In genomic region chr1:1283821-1284220, GRCh38 we compare ENCODE assay signal across 9 cellular contexts. TPM values are rescaled to one million over a fixed set of nuclear protein-coding genes. Genes with fewer than 3 reads are reported as not detected.
A peak's percentile ranks its signal among the peaks of the same experiment; 100 is the strongest.
DNase-seq lines count a peak whose midpoint lies in the region; ATAC-seq and TF ChIP-seq lines count a peak whose summit lies in the region.
"Had no signal": no experiment of that assay in that cellular context is flagged by ENCODE, and none has a peak within 500 bp of the region (broad histone marks: within the 10 kb centered on the region; RNA-seq: fewer than 3 reads in every experiment).

No MANE protein-coding gene starts in this region.

- H3K4me1 ChIP-seq in foreskin keratinocyte: peaks cover 3% of the 10 kb centered on the region

- no peaks in the 10 kb centered on the region for H3K4me1 Mint-ChIP-seq in activated T-helper 1 cell treated with anti-CD3 and anti-CD28 coated beads, Interleukin-12 subunit alpha, Interleukin-12 subunit beta, Interleukin-2, Interleukin-4 antibody, amounts not matched to agents 30 ng/mL and 10 ng/mL and 1 ng/mL, durations not matched to agents 14 hours and 24 hours and 36 hours (ENCODE audit: low read depth)

- H3K27ac Mint-ChIP-seq in activated T-helper 1 cell treated with anti-CD3 and anti-CD28 coated beads, Interleukin-12 subunit alpha, Interleukin-12 subunit beta, Interleukin-2, Interleukin-4 antibody, amounts not matched to agents 30 ng/mL and 10 ng/mL and 1 ng/mL, durations not matched to agents 14 hours and 24 hours and 36 hours: no peak overlapping the region

- no peaks in the 10 kb centered on the region for H3K27me3 Mint-ChIP-seq in activated T-helper 1 cell treated with anti-CD3 and anti-CD28 coated beads, Interleukin-12 subunit alpha, Interleukin-12 subunit beta, Interleukin-2, Interleukin-4 antibody, amounts not matched to agents 30 ng/mL and 10 ng/mL and 1 ng/mL, durations not matched to agents 14 hours and 24 hours and 36 hours (ENCODE audit: insufficient read depth)

- H3K36me3 Mint-ChIP-seq in activated T-helper 1 cell treated with anti-CD3 and anti-CD28 coated beads, Interleukin-12 subunit alpha, Interleukin-12 subunit beta, Interleukin-2, Interleukin-4 antibody, amounts not matched to agents 30 ng/mL and 10 ng/mL and 1 ng/mL, durations not matched to agents 14 hours and 24 hours and 36 hours (ENCODE audit: low read depth): no peaks in the 10 kb centered on the region

- H3K27me3 ChIP-seq in foreskin keratinocyte: no peaks in the 10 kb centered on the region

- ATAC-seq in foreskin keratinocyte: peak; percentile 22
- ATAC-seq in GM21381 (IDR thresholded peaks at IDR 0.05; ENCODE audit: unreplicated experiment): no peak
- no peak for ATAC-seq in HG03565 (IDR thresholded peaks at IDR 0.05; ENCODE audit: unreplicated experiment)
- ATAC-seq: left colon had no signal

- H3K4me3 Mint-ChIP-seq in activated T-helper 1 cell treated with anti-CD3 and anti-CD28 coated beads, Interleukin-12 subunit alpha, Interleukin-12 subunit beta, Interleukin-2, Interleukin-4 antibody, amounts not matched to agents 30 ng/mL and 10 ng/mL and 1 ng/mL, durations not matched to agents 14 hours and 24 hours and 36 hours: no peak overlapping the region

- H3K27ac ChIP-seq in foreskin keratinocyte: no peak overlapping the region

- peak; percentile 68 for DNase-seq in Daoy (ENCODE audit: low read depth)
- DNase-seq in HuH-7 (ENCODE audit: low spot score): peak; percentile 75
- no peak for DNase-seq in foreskin keratinocyte
- no peak for DNase-seq in activated T-helper 1 cell treated with anti-CD3 and anti-CD28 coated beads, Interleukin-12 subunit alpha, Interleukin-12 subunit beta, Interleukin-2, Interleukin-4 antibody, amounts not matched to agents 30 ng/mL and 10 ng/mL and 1 ng/mL, durations not matched to agents 14 hours and 24 hours and 36 hours (ENCODE audit: low spot score)
- DNase-seq: DMS79 treated with DMSO at 0.1 percent for 48 hours, Kasumi-1 had no signal

- TF ChIP-seq CTCF in foreskin keratinocyte (conservative IDR thresholded peaks at IDR 0.05): peak; percentile 17

- intact Hi-C loops in activated T-helper 1 cell treated with anti-CD3 and anti-CD28 coated beads, Interleukin-12 subunit alpha, Interleukin-12 subunit beta, Interleukin-2, Interleukin-4 antibody, amounts not matched to agents 30 ng/mL and 10 ng/mL and 1 ng/mL, durations not matched to agents 14 hours and 24 hours and 36 hours (cut with micrococcal nuclease): no loop called here

- no peaks in the 10 kb centered on the region for H3K9me3 Mint-ChIP-seq in activated T-helper 1 cell treated with anti-CD3 and anti-CD28 coated beads, Interleukin-12 subunit alpha, Interleukin-12 subunit beta, Interleukin-2, Interleukin-4 antibody, amounts not matched to agents 30 ng/mL and 10 ng/mL and 1 ng/mL, durations not matched to agents 14 hours and 24 hours and 36 hours

RNA-seq across cellular contexts. Expression of gene SCNN1D, which starts 3.6 kb away (rescaled TPM):
- total RNA-seq in Daoy (2014; rRNA removed; shearing (Covaris generic)): 0.71 and 0.86 TPM in 2 replicates
- 0.25 and 0.41 TPM in 2 replicates for total RNA-seq in foreskin keratinocyte
- 0.39 and 0.47 TPM in 2 replicates for polyA plus RNA-seq in foreskin keratinocyte
- 2.5 TPM in 2 replicates for total RNA-seq in activated T-helper 1 cell treated with anti-CD3 and anti-CD28 coated beads, Interleukin-12 subunit alpha, Interleukin-12 subunit beta, Interleukin-2, Interleukin-4 antibody, amounts not matched to agents 30 ng/mL and 10 ng/mL and 1 ng/mL, durations not matched to agents 14 hours and 24 hours and 36 hours

RNA-seq across cellular contexts. Expression of gene UBE2J2, which starts 10.2 kb away (rescaled TPM):
- 82.1 and 87.3 TPM in 2 replicates for total RNA-seq in Daoy (2014; rRNA removed; shearing (Covaris generic))
- total RNA-seq in foreskin keratinocyte: 51.6 and 55.3 TPM in 2 replicates
- 73.2 and 78.7 TPM in 2 replicates for polyA plus RNA-seq in foreskin keratinocyte
- total RNA-seq in activated T-helper 1 cell treated with anti-CD3 and anti-CD28 coated beads, Interleukin-12 subunit alpha, Interleukin-12 subunit beta, Interleukin-2, Interleukin-4 antibody, amounts not matched to agents 30 ng/mL and 10 ng/mL and 1 ng/mL, durations not matched to agents 14 hours and 24 hours and 36 hours: 95.6 and 99.5 TPM in 2 replicates

RNA-seq across cellular contexts. Expression of gene ACAP3, which starts 23.9 kb away (rescaled TPM):
- 17.5 and 19.3 TPM in 2 replicates for total RNA-seq in Daoy (2014; rRNA removed; shearing (Covaris generic))
- total RNA-seq in foreskin keratinocyte: 26.7 and 33.0 TPM in 2 replicates
- 18.9 and 24.0 TPM in 2 replicates for polyA plus RNA-seq in foreskin keratinocyte
- total RNA-seq in activated T-helper 1 cell treated with anti-CD3 and anti-CD28 coated beads, Interleukin-12 subunit alpha, Interleukin-12 subunit beta, Interleukin-2, Interleukin-4 antibody, amounts not matched to agents 30 ng/mL and 10 ng/mL and 1 ng/mL, durations not matched to agents 14 hours and 24 hours and 36 hours: 47.7 and 55.1 TPM in 2 replicates

RNA-seq across cellular contexts. Expression of gene PUSL1, which starts 24.6 kb away (rescaled TPM):
- 18.8 and 39.8 TPM in 2 replicates for total RNA-seq in Daoy (2014; rRNA removed; shearing (Covaris generic))
- 39.7 and 40.1 TPM in 2 replicates for total RNA-seq in foreskin keratinocyte
- 48.3 and 54.5 TPM in 2 replicates for polyA plus RNA-seq in foreskin keratinocyte
- total RNA-seq in activated T-helper 1 cell treated with anti-CD3 and anti-CD28 coated beads, Interleukin-12 subunit alpha, Interleukin-12 subunit beta, Interleukin-2, Interleukin-4 antibody, amounts not matched to agents 30 ng/mL and 10 ng/mL and 1 ng/mL, durations not matched to agents 14 hours and 24 hours and 36 hours: 34.6 and 36.8 TPM in 2 replicates

RNA-seq across cellular contexts. Expression of gene C1QTNF12, which starts 37.3 kb away (rescaled TPM):
- total RNA-seq in Daoy (2014; rRNA removed; shearing (Covaris generic)): 0.36 TPM in 1 of 2 replicates, not detected in the other
- total RNA-seq in foreskin keratinocyte: 0.53 and 1.0 TPM in 2 replicates
- polyA plus RNA-seq in foreskin keratinocyte: 0.75 and 1.1 TPM in 2 replicates
- 2.2 and 4.1 TPM in 2 replicates for total RNA-seq in activated T-helper 1 cell treated with anti-CD3 and anti-CD28 coated beads, Interleukin-12 subunit alpha, Interleukin-12 subunit beta, Interleukin-2, Interleukin-4 antibody, amounts not matched to agents 30 ng/mL and 10 ng/mL and 1 ng/mL, durations not matched to agents 14 hours and 24 hours and 36 hours

Comparison
In these comparisons a context has a peak if more than half of its experiments do, and no peak if none do; other contexts are left out.
1. DNase-seq: peak in Daoy (single experiment) and HuH-7 (single experiment); none in foreskin keratinocyte (0 of 2) and activated T-helper 1 cell treated with anti-CD3 and anti-CD28 coated beads, Interleukin-12 subunit alpha, Interleukin-12 subunit beta, Interleukin-2, Interleukin-4 antibody, amounts not matched to agents 30 ng/mL and 10 ng/mL and 1 ng/mL, durations not matched to agents 14 hours and 24 hours and 36 hours (single experiment).